Comparison of ENCODE assay signal across 19 cellular contexts in the genomic region with DNA sequence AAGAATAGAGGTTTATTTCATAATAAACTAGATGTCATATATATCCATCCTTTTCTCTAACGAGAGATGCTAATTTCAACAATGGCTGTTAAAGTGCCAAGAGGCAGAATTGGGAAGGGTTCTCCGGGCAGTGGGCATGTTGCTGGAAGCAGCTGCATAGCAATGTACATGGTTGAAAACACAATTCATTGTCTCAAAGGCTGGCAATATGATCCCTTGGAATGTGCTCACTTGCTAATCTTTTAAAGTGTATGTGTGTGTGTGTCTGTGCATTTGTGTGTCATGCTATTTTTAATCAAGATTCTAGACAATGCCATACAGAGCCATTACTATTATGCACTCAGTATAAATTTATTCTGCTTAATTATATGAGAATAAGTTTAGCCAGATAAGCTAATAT.
"Had no signal": no experiment of that assay in that cellular context is flagged by ENCODE, and none has a peak within 500 bp of the region (broad histone marks: within the 10 kb centered on the region; RNA-seq: fewer than 3 reads in every experiment).

No MANE protein-coding gene starts in this region.

- H3K4me3 Mint-ChIP-seq: memory B cell; naive B cell; natural killer cell treated with Interleukin-12 subunit alpha and Interleukin-12 subunit beta and Interleukin-15 and Interleukin-18, amount 100 ng/mL, for 72 hours; neural crest cell; stimulated activated effector memory CD8-positive, alpha-beta T cell treated with anti-CD3 and anti-CD28 coated beads, Interleukin-12 subunit alpha, Interleukin-12 subunit beta, amount 100 ng/mL, for 72 hours had no signal

- H3K27me3 Mint-ChIP-seq: memory B cell; naive B cell; natural killer cell treated with Interleukin-12 subunit alpha and Interleukin-12 subunit beta and Interleukin-15 and Interleukin-18, amount 100 ng/mL, for 72 hours had no signal

- H3K36me3 Mint-ChIP-seq: memory B cell; naive B cell; stimulated activated effector memory CD8-positive, alpha-beta T cell treated with anti-CD3 and anti-CD28 coated beads, Interleukin-12 subunit alpha, Interleukin-12 subunit beta, amount 100 ng/mL, for 72 hours had no signal

- DNase-seq: dorsolateral prefrontal cortex; effector CD4-positive, alpha-beta T cell; gastrocnemius medialis; head of caudate nucleus; naive B cell; nucleus accumbens; posterior cingulate gyrus; stimulated activated CD4-positive, alpha-beta T cell treated with anti-CD3 and anti-CD28 coated beads, Interleukin-2, amount 100 ng/mL, for 24 hours; stimulated activated CD4-positive, alpha-beta T cell treated with anti-CD3 and anti-CD28 coated beads, Interleukin-4, amount 100 ng/mL, for 24 hours; stimulated activated naive CD4-positive, alpha-beta T cell treated with Interleukin-2 at 50 U/mL for 16 hours; stomach; thyroid gland; trophoblast cell had no signal

- H3K4me1 Mint-ChIP-seq: memory B cell; naive B cell; neural crest cell; stimulated activated effector memory CD8-positive, alpha-beta T cell treated with anti-CD3 and anti-CD28 coated beads, Interleukin-12 subunit alpha, Interleukin-12 subunit beta, amount 100 ng/mL, for 72 hours had no signal

- ATAC-seq: gastrocnemius medialis; left lobe of liver; natural killer cell treated with Interleukin-12 subunit alpha and Interleukin-12 subunit beta and Interleukin-15 and Interleukin-18, amount 100 ng/mL, for 72 hours; sciatic nerve; stimulated activated effector memory CD8-positive, alpha-beta T cell treated with anti-CD3 and anti-CD28 coated beads, Interleukin-12 subunit alpha, Interleukin-12 subunit beta, amount 100 ng/mL, for 72 hours had no signal

- H3K27ac Mint-ChIP-seq: memory B cell; naive B cell; natural killer cell treated with Interleukin-12 subunit alpha and Interleukin-12 subunit beta and Interleukin-15 and Interleukin-18, amount 100 ng/mL, for 72 hours; stimulated activated effector memory CD8-positive, alpha-beta T cell treated with anti-CD3 and anti-CD28 coated beads, Interleukin-12 subunit alpha, Interleukin-12 subunit beta, amount 100 ng/mL, for 72 hours had no signal
